In the genomic region with DNA sequence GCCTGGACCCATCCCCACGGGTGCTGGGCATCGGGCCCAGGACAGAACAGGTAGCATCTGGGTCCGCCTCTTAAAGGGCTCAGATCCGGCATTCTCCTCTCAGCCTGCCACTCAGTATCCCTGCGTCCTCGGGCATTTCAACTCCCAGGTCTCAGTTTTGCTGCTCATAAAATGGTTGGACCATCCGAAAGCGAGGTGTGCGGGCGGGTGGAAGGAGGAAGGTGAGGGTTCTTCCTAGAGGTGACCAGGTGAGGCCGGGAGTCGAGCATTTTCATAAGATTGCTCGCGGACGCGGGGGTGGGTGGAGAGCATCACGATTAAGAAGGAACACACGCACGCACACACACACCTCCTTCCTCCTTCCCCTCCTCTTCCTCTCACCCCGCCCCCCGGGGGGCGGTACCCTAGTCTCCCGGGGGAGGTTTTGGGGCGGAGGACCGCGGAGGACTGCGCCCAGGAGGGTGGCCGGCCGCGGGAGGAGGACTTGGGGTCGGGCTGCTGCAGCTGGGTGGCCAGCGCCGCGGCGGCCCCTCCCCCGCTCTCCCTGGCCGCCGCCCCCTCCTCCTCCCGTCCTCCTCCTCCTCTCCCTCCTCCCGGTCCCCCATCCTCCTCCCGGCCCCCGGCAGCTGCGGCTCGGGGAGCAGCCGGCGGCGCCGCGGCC, we compare ENCODE assay signal across 9 cellular contexts.
DNase-seq lines count a peak whose midpoint lies in the region; ATAC-seq and TF ChIP-seq lines count a peak whose summit lies in the region.
"Had no signal": no experiment of that assay in that cellular context is flagged by ENCODE, and none has a peak within 500 bp of the region (broad histone marks: within the 10 kb centered on the region; RNA-seq: fewer than 3 reads in every experiment).

No MANE protein-coding gene starts in this region.

- H3K9me3 ChIP-seq in NT2/D1 (ENCODE audit: insufficient read depth, low read length) (no peaks in the 10 kb centered on the region), subcutaneous abdominal adipose tissue (ENCODE audit: control insufficient read depth in 5 of 5, low read length in 5 of 5) (no peaks in the 10 kb centered on the region)

- no peak for TF ChIP-seq CTCF in lower leg skin (IDR thresholded peaks at IDR 0.05)

- DNase-seq in NCI-H2227 (lab: John Stamatoyannopoulos, UW; ENCODE audit: unreplicated experiment) (peak; percentile 21), NCI-H2227 treated with DMSO at 0.1 percent for 48 hours (lab: John Stamatoyannopoulos, UW) (no peak), NT2/D1 (ENCODE audit: low read depth, low spot score) (no peak), T47D (ENCODE audit: low read depth in 1 of 2, low spot score in 1 of 2) (peak; percentile 44 to 70), lower leg skin (ENCODE audit: low spot score in 2 of 2) (peak in 1 of 2 donors; percentile 42), GM19238 (ENCODE audit: insufficient read length, low spot score) (no peak)

- in situ Hi-C loops in T47D (cut with HindIII; ENCODE audit: low pct_unique_long_range_greater_than_20kb, low sequenced_read_pairs) = no loop called here

- no peak overlapping the region for H3K27ac ChIP-seq in subcutaneous abdominal adipose tissue (ENCODE audit: low read depth, low read length)
- H3K27ac ChIP-seq: C4-2B had no signal

- H3K36me3 ChIP-seq in NT2/D1 (ENCODE audit: insufficient read depth, insufficient read length, low read length) = no peaks in the 10 kb centered on the region
- H3K36me3 ChIP-seq in subcutaneous abdominal adipose tissue (ENCODE audit: control insufficient read depth in 5 of 5, insufficient read depth in 5 of 5, low read length in 5 of 5) = no peaks in the 10 kb centered on the region

- 2 to 3% methylated on average over 20 to 39 of the region's 49 CpGs for WGBS in lower leg skin, 2 donors

- peak overlapping the region; percentile 64 for H3K4me3 ChIP-seq in NT2/D1 (ENCODE audit: insufficient read length, low read depth)
- H3K4me3 ChIP-seq in lower leg skin (ENCODE audit: low read depth, poor library complexity, severe bottlenecking) = peak overlapping the region; percentile 19
- peak overlapping the region in 3 of 5 donors; percentile 26 to 34 (median 26) for H3K4me3 ChIP-seq in subcutaneous abdominal adipose tissue (ENCODE audit: low read depth in 1 of 5, low read length in 5 of 5)

- intact Hi-C loops in lower leg skin (cut with DNase I; ENCODE audit: low total_unique reads) = no loop called here

- H3K27me3 ChIP-seq in NT2/D1 (ENCODE audit: insufficient read depth, insufficient read length) = peaks cover 37% of the 10 kb centered on the region
- H3K27me3 ChIP-seq in subcutaneous abdominal adipose tissue (ENCODE audit: control insufficient read depth in 5 of 5, insufficient read depth in 4 of 5, low read length in 5 of 5) = peaks cover 15 to 24% (median 23%) of the 10 kb centered on the region in 5 donors

- peak overlapping the region; percentile 79 for H3K9ac ChIP-seq in NT2/D1 (ENCODE audit: insufficient read length, low read depth)
- H3K9ac ChIP-seq in subcutaneous abdominal adipose tissue (ENCODE audit: low read length in 5 of 5) = no peak overlapping the region

- TF ChIP-seq POLR2A in lower leg skin (IDR thresholded peaks at IDR 0.05) = no peak

- no peak for ATAC-seq in HG03439 (IDR thresholded peaks at IDR 0.05; ENCODE audit: unreplicated experiment)

- H3K4me1 ChIP-seq in NT2/D1 (ENCODE audit: insufficient read depth, insufficient read length) = no peaks in the 10 kb centered on the region
- peaks cover 0 to 10% (median 5%) of the 10 kb centered on the region in 5 donors for H3K4me1 ChIP-seq in subcutaneous abdominal adipose tissue (ENCODE audit: control insufficient read depth in 5 of 5, insufficient read depth in 5 of 5, low read length in 5 of 5)

Comparison
In these comparisons a context has a peak if more than half of its experiments do, and no peak if none do; other contexts are left out.
1. DNase-seq: peak in NCI-H2227 (single experiment) and T47D (2 of 2); none in NCI-H2227 treated with DMSO at 0.1 percent for 48 hours (single experiment), NT2/D1 (single experiment) and GM19238 (single experiment).
2. Peak in every context shown above with its lines, with median percentiles within 50 percentile points of each other: H3K4me3 ChIP-seq.